8 cellular contexts compared by ENCODE assay signal in genomic region chr22:44550666-44551491, GRCh38. TPM values are rescaled to one million over a fixed set of nuclear protein-coding genes. Genes with fewer than 3 reads are reported as not detected.
DNase-seq lines count a peak whose midpoint lies in the region; ATAC-seq, FAIRE-seq and TF ChIP-seq lines count a peak whose summit lies in the region.

No MANE protein-coding gene starts in this region.

- no peak for TF ChIP-seq RAD21 in A549 (conservative IDR thresholded peaks at IDR 0.05 in 1 of 2, IDR thresholded peaks at IDR 0.05 in 1 of 2)

- peak overlapping the region; percentile 51 to 63 for H3K27ac Mint-ChIP-seq in activated naive CD4-positive, alpha-beta T cell treated with anti-CD3 and anti-CD28 coated beads, Interleukin-2, amount 50 U/mL, for 72 hours

- H3K4me3 ChIP-seq in A549: no peak overlapping the region
- H3K4me3 ChIP-seq in kidney (ENCODE audit: low read length in 2 of 2): peak overlapping the region; percentile 19 to 35
- H3K4me3 ChIP-seq in stomach: peak overlapping the region; percentile 33 to 40 (median 38)

- H3K36me3 Mint-ChIP-seq in activated naive CD4-positive, alpha-beta T cell treated with anti-CD3 and anti-CD28 coated beads, Interleukin-2, amount 50 U/mL, for 72 hours: no peaks in the 10 kb centered on the region

- peak overlapping the region; percentile 17; the same call in 1 of the 3 replicates for H3K4me2 ChIP-seq in A549

- H3K9me3 ChIP-seq in A549: no peaks in the 10 kb centered on the region
- no peaks in the 10 kb centered on the region for H3K9me3 ChIP-seq in kidney (ENCODE audit: control insufficient read depth in 1 of 2, low read length in 2 of 2)
- H3K9me3 ChIP-seq in stomach: no peaks in the 10 kb centered on the region

- 64% methylated on average over 22 of the region's 22 CpGs for WGBS in A549 (ENCODE audit: missing lambda C conversion rate)
- 44 to 64% (median 57%) methylated on average over 18 to 22 of the region's 22 CpGs for WGBS in stomach, 5 donors

- H3K27me3 ChIP-seq in stomach: peaks cover 0 to 7% (median 0%) of the 10 kb centered on the region in 3 donors

- no peak for TF ChIP-seq CTCF in A549 (IDR thresholded peaks at IDR 0.05)
- TF ChIP-seq CTCF in kidney (IDR thresholded peaks at IDR 0.05; ENCODE audit: borderline replicate concordance, extremely low read depth, insufficient read depth): no peak
- no peak for TF ChIP-seq CTCF in stomach (IDR thresholded peaks at IDR 0.05)

- TF ChIP-seq POLR2A in A549 (IDR thresholded peaks at IDR 0.05; ENCODE audit: low read length) (no peak), stomach (IDR thresholded peaks at IDR 0.05) (no peak)

- H3K9ac ChIP-seq in kidney (ENCODE audit: low read length in 2 of 2): no peak overlapping the region

- H3K36me3 ChIP-seq in kidney (ENCODE audit: control insufficient read depth in 1 of 2, insufficient read depth in 2 of 2, low read length in 2 of 2): no peaks in the 10 kb centered on the region
- H3K36me3 ChIP-seq in stomach: no peaks in the 10 kb centered on the region

- CTCF ChIA-PET in A549 (lab: Yijun Ruan, JAX): interaction anchor here (1.1 kb wide), 1 partner anchor 73 kb away, joined by 3 read pairs; no protein-coding TSS in a partner anchor

- peak; percentile 13 to 45; a peak in 3 of 6 replicates for ATAC-seq in A549
- peak; percentile 98 to 99 for ATAC-seq in activated naive CD4-positive, alpha-beta T cell treated with anti-CD3 and anti-CD28 coated beads, Interleukin-2, amount 50 U/mL, for 72 hours
- no peak for ATAC-seq in HG02981 (IDR thresholded peaks at IDR 0.05; ENCODE audit: unreplicated experiment)
- no peak for ATAC-seq in GM19324 (IDR thresholded peaks at IDR 0.05; ENCODE audit: low FRiP score, unreplicated experiment)

- no peaks in the 10 kb centered on the region for H3K9me3 Mint-ChIP-seq in activated naive CD4-positive, alpha-beta T cell treated with anti-CD3 and anti-CD28 coated beads, Interleukin-2, amount 50 U/mL, for 72 hours

- intact Hi-C loops in kidney (cut with DNase I) (no loop called here), stomach (cut with DNase I; ENCODE audit: low total_unique reads) (no loop called here)

- POLR2A ChIA-PET in A549 (lab: Yijun Ruan, JAX): no interaction called here

- no peak for FAIRE-seq in A549 (lab: Jason Lieb, UNC)
- no peak for FAIRE-seq in kidney (lab: Jason Lieb, UNC)

- DNase-seq in A549 (ENCODE audit: low read depth in 1 of 2, low spot score in 1 of 2) (peak in 1 of 2 experiments; percentile 16), HCEC 1CT (peak; percentile 98), kidney (peak; percentile 91), stomach (peak; percentile 37), DMS114 treated with DMSO at 0.1 percent for 48 hours (lab: John Stamatoyannopoulos, UW; ENCODE audit: unreplicated experiment) (no peak)
- peak; percentile 24 to 53 for DNase-seq in activated naive CD4-positive, alpha-beta T cell treated with anti-CD3 and anti-CD28 coated beads, Interleukin-2, amount 50 U/mL, for 72 hours (ENCODE audit: low spot score in 2 of 2)

- H3K4me1 ChIP-seq in A549 (no peaks in the 10 kb centered on the region), kidney (ENCODE audit: control insufficient read depth in 1 of 2, insufficient read depth in 1 of 2, low read depth in 1 of 2, low read length in 2 of 2) (no peaks in the 10 kb centered on the region), stomach (peaks cover 0 to 12% (median 4%) of the 10 kb centered on the region in 4 donors)

- H3K27ac ChIP-seq in A549 (peak overlapping the region in 1 of 2 experiments; percentile 48; a peak in 2 of 6 replicates), kidney (ENCODE audit: low read depth in 2 of 2, low read length in 2 of 2) (no peak overlapping the region), stomach (peak overlapping the region; percentile 37 to 74 (median 70))

- TF ChIP-seq EP300 in A549 (IDR thresholded peaks at IDR 0.05) (no peak), stomach (IDR thresholded peaks at IDR 0.05) (no peak)

TF ChIP-seq in A549, 52 proteins besides CTCF, POLR2A, EP300 and RAD21:
- TF ChIP-seq CEBPB (IDR thresholded peaks at IDR 0.05) (peak in 1 of 2 experiments; percentile 45; a peak in 2 of 4 replicates), SMC3 (IDR thresholded peaks at IDR 0.05) (no peak), CHD4 (IDR thresholded peaks at IDR 0.05; ENCODE audit: borderline replicate concordance) (no peak), CHD2 (IDR thresholded peaks at IDR 0.05; ENCODE audit: low read length, partially characterized antibody) (no peak), KDM1A (IDR thresholded peaks at IDR 0.05; ENCODE audit: low read depth) (no peak), KDM5A (IDR thresholded peaks at IDR 0.05) (no peak), MAFK (IDR thresholded peaks at IDR 0.05; ENCODE audit: partially characterized antibody) (no peak), ATOH8 (CRISPR knock-in tag; IDR thresholded peaks at IDR 0.05; ENCODE audit: low read depth) (no peak)

RNA-seq across cellular contexts. Expression of gene RTL6, which starts 52.8 kb away (rescaled TPM):
- polyA plus RNA-seq in A549 (2011; rRNA removed) (10.8 and 13.5 TPM in 2 replicates), A549 (2017; fragmentation: RNase III; extraction: RNeasy Plus Mini Kit Qiagen cat#74134 plus additional on column Dnase treatment) (18.2 to 19.5 TPM (median 18.9 TPM) in 3 replicates), kidney (ENCODE audit: insufficient read depth, low read depth, low replicate concordance) (8.9 TPM), stomach (1 to 10 TPM; 4.0 to 9.2 (median 8.4) TPM)
- polyA plus RNA-seq in A549 (2012; cell fraction: cytosol; rRNA removed): 9.7 and 13.0 TPM in 2 replicates
- polyA plus RNA-seq in A549 (2012; cell fraction: nucleus; rRNA removed): 9.9 and 10.5 TPM in 2 replicates
- polyA minus RNA-seq in A549 (2011; rRNA and poly(A)+ RNA removed): 27.6 and 29.8 TPM in 2 replicates
- 1 to 10 TPM; 6.5 to 8.4 TPM for total RNA-seq in activated naive CD4-positive, alpha-beta T cell treated with anti-CD3 and anti-CD28 coated beads, Interleukin-2, amount 50 U/mL, for 72 hours
- total RNA-seq in kidney (32.5 TPM), stomach (10 to 100 TPM in 4 of 5 donors, 1 to 10 TPM in 1; 5.8 to 25.4 (median 16.9) TPM)

Comparison
In these comparisons a context has a peak if more than half of its experiments do, and no peak if none do; other contexts are left out.
1. ATAC-seq: peak in A549 (2 of 2) and activated naive CD4-positive, alpha-beta T cell treated with anti-CD3 and anti-CD28 coated beads, Interleukin-2, amount 50 U/mL, for 72 hours (2 of 2); none in HG02981 (single experiment) and GM19324 (single experiment).
2. H3K27ac ChIP-seq: peak in stomach (5 of 5); none in kidney (0 of 2).